ENCODE assay signal across 9 cellular contexts in genomic region chr16:27920391-27920891, GRCh38.
DNase-seq lines count a peak whose midpoint lies in the region; ATAC-seq, FAIRE-seq and TF ChIP-seq lines count a peak whose summit lies in the region.
"Had no signal": no experiment of that assay in that cellular context is flagged by ENCODE, and none has a peak within 500 bp of the region (broad histone marks: within the 10 kb centered on the region; RNA-seq: fewer than 3 reads in every experiment).

No MANE protein-coding gene starts in this region.

- no peaks in the 10 kb centered on the region for H3K9me3 Mint-ChIP-seq in nephron progenitor cell

- TF ChIP-seq CTCF in K562 (IDR thresholded peaks at IDR 0.05 in 2 of 3, conservative IDR thresholded peaks at IDR 0.05 in 1 of 3; ENCODE audit: insufficient read depth in 2 of 3, low read depth in 1 of 3, low read length in 3 of 3) (peak in 2 of 3 experiments; percentile 16 to 19; a peak in 2 of 6 replicates), nephron progenitor cell (IDR thresholded peaks at IDR 0.05) (peak; percentile 43)

- no peaks in the 10 kb centered on the region for H3K36me3 Mint-ChIP-seq in nephron progenitor cell (ENCODE audit: low read depth)

- H3K4me1 ChIP-seq in K562 (replicated peaks in 1 of 2; ENCODE audit: control insufficient read depth in 2 of 2, insufficient read depth in 2 of 2, low read length in 2 of 2): no peaks in the 10 kb centered on the region

- no peak overlapping the region for H3K27ac Mint-ChIP-seq in nephron progenitor cell

- POLR2A ChIA-PET in K562 (lab: Yijun Ruan, JAX): no interaction called here

- no peak for TF ChIP-seq POLR2A in K562 (conservative IDR thresholded peaks at IDR 0.05)

- TF ChIP-seq RAD21 in K562 (CRISPR knock-in tag; conservative IDR thresholded peaks at IDR 0.05 in 1 of 2, IDR thresholded peaks at IDR 0.05 in 1 of 2): no peak

- H3K79me2 ChIP-seq in K562 (ENCODE audit: control insufficient read depth, insufficient read depth, low read length): no peaks in the 10 kb centered on the region

- peaks cover 4% of the 10 kb centered on the region for H3K9me1 ChIP-seq in K562 (ENCODE audit: control insufficient read depth, insufficient read depth, low read length)

- no peak for TF ChIP-seq EP300 in K562 (IDR thresholded peaks at IDR 0.05; ENCODE audit: low read length)

- ATAC-seq in K562: peak; percentile 62; the same call in 2 of the 3 replicates
- no peak for ATAC-seq in HG03469 (IDR thresholded peaks at IDR 0.05; ENCODE audit: unreplicated experiment)
- no peak for ATAC-seq in HG02870 (IDR thresholded peaks at IDR 0.05; ENCODE audit: unreplicated experiment)

- no peak overlapping the region for H3K9ac ChIP-seq in K562 (ENCODE audit: insufficient read depth in 1 of 2, low read depth in 2 of 2, low read length in 2 of 2)

- DNase-seq in ELF-1 (ENCODE audit: low read depth, low spot score) (peak; percentile 83), NCI-H2107 treated with DMSO at 0.1 percent for 48 hours (lab: John Stamatoyannopoulos, UW; ENCODE audit: unreplicated experiment) (peak; percentile 48), K562 (ENCODE audit: extremely low read depth in 1 of 4, low spot score in 3 of 4) (peak in 2 of 4 experiments; percentile 6 to 15), nephron progenitor cell (peak; percentile 51), T1000 (lab: John Stamatoyannopoulos, UW) (no peak)
- DNase-seq in stimulated activated naive CD4-positive, alpha-beta T cell (lab: John Stamatoyannopoulos, UW): no peak
- DNase-seq: amniotic stem cell had no signal

- no peak overlapping the region for H3K4me2 ChIP-seq in K562 (ENCODE audit: insufficient read depth, low read length)

- H3K4me3 ChIP-seq in K562: no peak overlapping the region

- H4K20me1 ChIP-seq in K562 (replicated peaks; ENCODE audit: control insufficient read depth, insufficient read depth, low read length): no peaks in the 10 kb centered on the region

- intact Hi-C loops in K562 (cut with micrococcal nuclease): no loop called here

- peaks cover 14% of the 10 kb centered on the region for H3K4me1 Mint-ChIP-seq in nephron progenitor cell

- peaks cover 0 to 20% of the 10 kb centered on the region in 2 experiments; a peak in 2 of 5 replicates for H3K27me3 ChIP-seq in K562 (ENCODE audit: control insufficient read depth in 2 of 2, insufficient read depth in 2 of 2, low read length in 2 of 2)

- no peaks in the 10 kb centered on the region for H3K36me3 ChIP-seq in K562 (ENCODE audit: control insufficient read depth, insufficient read depth, low read length)

- no peak overlapping the region for H3K4me3 Mint-ChIP-seq in nephron progenitor cell

- H3K27ac ChIP-seq in K562 (ENCODE audit: extremely low read depth, low read depth, low read length): no peak overlapping the region

- BruUV-seq in K562 (replicated peaks; lab: Mats Ljungman, UMichigan): no TSS peak

- FAIRE-seq in K562 (lab: Jason Lieb, UNC): no peak

- 0% methylated on average over 11 of the region's 11 CpGs for WGBS in K562 (ENCODE audit: insufficient coverage, low coverage, missing lambda C conversion rate)

- H3K9me3 ChIP-seq in K562 (replicated peaks; ENCODE audit: control insufficient read depth, insufficient read depth, low read depth, low read length): no peaks in the 10 kb centered on the region

- in situ Hi-C loops in K562 (cut with MboI): no loop called here

- H2AFZ ChIP-seq in K562 (ENCODE audit: low read depth, low read length): no peak overlapping the region

- CTCF ChIA-PET in K562 (lab: Yijun Ruan, JAX; ENCODE audit: low intra/inter-chr PET ratio): no interaction called here

- peaks cover 24% of the 10 kb centered on the region for H3K27me3 Mint-ChIP-seq in nephron progenitor cell (ENCODE audit: low read depth, poor library complexity)

TF ChIP-seq in K562, 482 proteins besides CTCF, POLR2A, EP300 and RAD21:
- TF ChIP-seq FOXJ3 (CRISPR knock-in tag; IDR thresholded peaks at IDR 0.05): no peak
- peak; percentile 28; the same call in 1 of the 2 replicates for TF ChIP-seq CEBPB (tag; IDR thresholded peaks at IDR 0.05)

Comparison
In these comparisons a context has a peak if more than half of its experiments do, and no peak if none do; other contexts are left out.
1. DNase-seq: peak in ELF-1 (single experiment), NCI-H2107 treated with DMSO at 0.1 percent for 48 hours (single experiment) and nephron progenitor cell (single experiment); none in stimulated activated naive CD4-positive, alpha-beta T cell (0 of 6) and T1000 (single experiment).